Comparison of ENCODE assay signal across 11 cellular contexts in genomic region chr9:72351538-72352453, GRCh38. TPM values are rescaled to one million over a fixed set of nuclear protein-coding genes. Genes with fewer than 3 reads are reported as not detected.
A peak's percentile ranks its signal among the peaks of the same experiment; 100 is the strongest.
DNase-seq lines count a peak whose midpoint lies in the region; ATAC-seq and TF ChIP-seq lines count a peak whose summit lies in the region.
"Had no signal": no experiment of that assay in that cellular context is flagged by ENCODE, and none has a peak within 500 bp of the region (broad histone marks: within the 10 kb centered on the region; RNA-seq: fewer than 3 reads in every experiment).

No MANE protein-coding gene starts in this region.

- no peak overlapping the region for H3K4me3 Mint-ChIP-seq in activated CD4-positive, alpha-beta T cell treated with anti-CD3 and anti-CD28 coated beads, Interleukin-2, amount 10 ng/mL, durations not matched to agents 7 days and 5 days

- H3K9ac ChIP-seq in SK-N-SH = no peak overlapping the region

- ATAC-seq in HG02678 (IDR thresholded peaks at IDR 0.05; ENCODE audit: unreplicated experiment) = no peak

- 0 out of 2 replicates have a peak overlapping the region, but pooled peaks have one; percentile 1 for H3K4me2 ChIP-seq in SK-N-SH

- TF ChIP-seq RAD21 in SK-N-SH (IDR thresholded peaks at IDR 0.05; ENCODE audit: low read length) = no peak

- H4K20me1 ChIP-seq in SK-N-SH (ENCODE audit: insufficient read depth) = peaks cover 32% of the 10 kb centered on the region

- H3K9me3 ChIP-seq in SK-N-SH = no peaks in the 10 kb centered on the region
- H3K9me3 ChIP-seq: right lobe of liver had no signal

- no peak overlapping the region for H2AFZ ChIP-seq in SK-N-SH (ENCODE audit: low read depth)

- H3K9me2 ChIP-seq in SK-N-SH = no peaks in the 10 kb centered on the region

- H3K36me3 ChIP-seq in SK-N-SH (replicated peaks in 1 of 2; ENCODE audit: control insufficient read depth in 1 of 2, insufficient read depth in 2 of 2, low read length in 1 of 2) = peaks cover 39% of the 10 kb centered on the region in 2 experiments

- peaks cover 25% of the 10 kb centered on the region for H3K79me2 ChIP-seq in SK-N-SH (ENCODE audit: insufficient read depth)

- H3K27ac Mint-ChIP-seq in activated CD4-positive, alpha-beta T cell treated with anti-CD3 and anti-CD28 coated beads, Interleukin-2, amount 10 ng/mL, durations not matched to agents 7 days and 5 days = no peak overlapping the region

- H3K4me3 ChIP-seq in SK-N-SH (ENCODE audit: low read depth in 2 of 2, low read length in 1 of 2) (no peak overlapping the region), fibroblast of pulmonary artery (replicated peaks; ENCODE audit: low read depth, low read length) (no peak overlapping the region), skeletal muscle cell (ENCODE audit: low read depth, low read length) (no peak overlapping the region)
- H3K4me3 ChIP-seq: right lobe of liver had no signal

- peaks cover 0 to under 1% of the 10 kb centered on the region in 2 experiments; a peak in 1 of 4 replicates for H3K4me1 ChIP-seq in SK-N-SH (ENCODE audit: control insufficient read depth in 1 of 2, insufficient read depth in 2 of 2, low read depth in 1 of 2, low read length in 1 of 2)

- peaks cover 32% of the 10 kb centered on the region for H3F3A ChIP-seq in SK-N-SH (replicated peaks; ENCODE audit: insufficient read depth)

- WGBS in SK-N-SH (ENCODE audit: low lambda C conversion rate) = 88% methylated on average over 15 of the region's 15 CpGs

- no peak for TF ChIP-seq EP300 in SK-N-SH (IDR thresholded peaks at IDR 0.05; ENCODE audit: borderline replicate concordance in 1 of 2, low read depth in 1 of 2, low read length in 1 of 2)

- TF ChIP-seq CTCF in SK-N-SH (IDR thresholded peaks at IDR 0.05) (no peak), fibroblast of pulmonary artery (IDR thresholded peaks at IDR 0.05; ENCODE audit: low read length, missing control alignments) (no peak)

- no peaks in the 10 kb centered on the region for H3K9me3 Mint-ChIP-seq in activated CD4-positive, alpha-beta T cell treated with anti-CD3 and anti-CD28 coated beads, Interleukin-2, amount 10 ng/mL, durations not matched to agents 7 days and 5 days

- peaks cover 38% of the 10 kb centered on the region for H3K36me3 Mint-ChIP-seq in activated CD4-positive, alpha-beta T cell treated with anti-CD3 and anti-CD28 coated beads, Interleukin-2, amount 10 ng/mL, durations not matched to agents 7 days and 5 days (ENCODE audit: low read depth)

- DNase-seq in activated CD4-positive, alpha-beta T cell treated with anti-CD3 and anti-CD28 coated beads for 48 hours = peak; percentile 6
- DNase-seq in activated CD4-positive, alpha-beta T cell treated with anti-CD3 and anti-CD28 coated beads, Interleukin-2, amount 10 ng/mL, durations not matched to agents 7 days and 5 days = no peak
- DNase-seq in SK-N-SH = no peak
- DNase-seq in fibroblast of pulmonary artery (ENCODE audit: low read depth) = peak; percentile 45
- peak; percentile 35 for DNase-seq in skeletal muscle cell (ENCODE audit: low read depth)
- DNase-seq in iPS-NIHi7 (ENCODE audit: extremely low spot score) = no peak
- no peak for DNase-seq in LoVo (ENCODE audit: low spot score)
- DNase-seq: GOT3, mesendoderm, right lobe of liver had no signal

- CTCF ChIA-PET in activated CD4-positive, alpha-beta T cell treated with anti-CD3 and anti-CD28 coated beads, Interleukin-2, amount 10 ng/mL, durations not matched to agents 7 days and 5 days (lab: Charles Lee) = interaction anchor here (1.0 kb wide), 1 partner anchor 11 kb away, joined by 4 read pairs; no protein-coding TSS in a partner anchor
- CTCF ChIA-PET in SK-N-SH (lab: Yijun Ruan, JAX) = no interaction called here

- POLR2A ChIA-PET in activated CD4-positive, alpha-beta T cell treated with anti-CD3 and anti-CD28 coated beads, Interleukin-2, amount 10 ng/mL, durations not matched to agents 7 days and 5 days (lab: Charles Lee) = no interaction called here
- POLR2A ChIA-PET in SK-N-SH (lab: Yijun Ruan, JAX) = interaction anchor here (1.2 kb wide), 1 partner anchor 14 kb away, joined by 5 read pairs; the partner anchor contains the start of gene ZFAND5

- peaks cover 14% of the 10 kb centered on the region for H3K4me1 Mint-ChIP-seq in activated CD4-positive, alpha-beta T cell treated with anti-CD3 and anti-CD28 coated beads, Interleukin-2, amount 10 ng/mL, durations not matched to agents 7 days and 5 days

- no peaks in the 10 kb centered on the region for H3K27me3 ChIP-seq in SK-N-SH (ENCODE audit: insufficient read depth)
- H3K27me3 ChIP-seq: right lobe of liver had no signal

- H3K27me3 Mint-ChIP-seq in activated CD4-positive, alpha-beta T cell treated with anti-CD3 and anti-CD28 coated beads, Interleukin-2, amount 10 ng/mL, durations not matched to agents 7 days and 5 days = no peaks in the 10 kb centered on the region

- H3K27ac ChIP-seq in SK-N-SH (ENCODE audit: low read depth in 2 of 2, low read length in 1 of 2) = peak overlapping the region in 1 of 2 experiments; percentile 52; a peak in 2 of 4 replicates

TF ChIP-seq in SK-N-SH, 30 proteins besides CTCF, POLR2A, EP300 and RAD21:
- TF ChIP-seq FOSL2 (IDR thresholded peaks at IDR 0.05; ENCODE audit: borderline replicate concordance, low read depth) (peak; percentile 22; the same call in 1 of the 2 replicates), FOXJ3 (CRISPR knock-in tag; IDR thresholded peaks at IDR 0.05) (no peak)
- TF ChIP-seq, protein P1, sequence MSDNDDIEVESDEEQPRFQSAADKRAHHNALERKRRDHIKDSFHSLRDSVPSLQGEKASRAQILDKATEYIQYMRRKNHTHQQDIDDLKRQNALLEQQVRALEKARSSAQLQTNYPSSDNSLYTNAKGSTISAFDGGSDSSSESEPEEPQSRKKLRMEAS (IDR thresholded peaks at IDR 0.05; ENCODE audit: low read depth) = no peak
- TF ChIP-seq, protein P2, sequence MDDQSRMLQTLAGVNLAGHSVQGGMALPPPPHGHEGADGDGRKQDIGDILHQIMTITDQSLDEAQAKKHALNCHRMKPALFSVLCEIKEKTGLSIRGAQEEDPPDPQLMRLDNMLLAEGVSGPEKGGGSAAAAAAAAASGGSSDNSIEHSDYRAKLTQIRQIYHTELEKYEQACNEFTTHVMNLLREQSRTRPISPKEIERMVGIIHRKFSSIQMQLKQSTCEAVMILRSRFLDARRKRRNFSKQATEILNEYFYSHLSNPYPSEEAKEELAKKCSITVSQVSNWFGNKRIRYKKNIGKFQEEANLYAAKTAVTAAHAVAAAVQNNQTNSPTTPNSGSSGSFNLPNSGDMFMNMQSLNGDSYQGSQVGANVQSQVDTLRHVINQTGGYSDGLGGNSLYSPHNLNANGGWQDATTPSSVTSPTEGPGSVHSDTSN (IDR thresholded peaks at IDR 0.05) = peak; percentile 47
TF ChIP-seq in SK-N-SH: peak in this region for 2.

RNA-seq across cellular contexts. Expression of gene ZFAND5, which starts 13.2 kb away (rescaled TPM):
- total RNA-seq in activated CD4-positive, alpha-beta T cell treated with anti-CD3 and anti-CD28 coated beads, Interleukin-2, amount 10 ng/mL, durations not matched to agents 7 days and 5 days = 10 to 100 TPM; 59.8 to 80.2 TPM
- 53.1 and 58.8 TPM in 2 replicates for polyA plus RNA-seq in SK-N-SH (2012; rRNA removed)
- 72.5 and 74.3 TPM in 2 replicates for polyA plus RNA-seq in SK-N-SH (2012; cell fraction: cytosol; rRNA removed)
- polyA plus RNA-seq in SK-N-SH (2012; cell fraction: nucleus; rRNA removed) = 83.4 and 174 TPM in 2 replicates

Comparison
In these comparisons a context has a peak if more than half of its experiments do, and no peak if none do; other contexts are left out.
1. DNase-seq: peak in activated CD4-positive, alpha-beta T cell treated with anti-CD3 and anti-CD28 coated beads for 48 hours (single experiment), fibroblast of pulmonary artery (single experiment) and skeletal muscle cell (single experiment); none in activated CD4-positive, alpha-beta T cell treated with anti-CD3 and anti-CD28 coated beads, Interleukin-2, amount 10 ng/mL, durations not matched to agents 7 days and 5 days (single experiment), SK-N-SH (single experiment), iPS-NIHi7 (single experiment) and LoVo (single experiment).